15 cellular contexts compared by ENCODE assay signal in the genomic region with DNA sequence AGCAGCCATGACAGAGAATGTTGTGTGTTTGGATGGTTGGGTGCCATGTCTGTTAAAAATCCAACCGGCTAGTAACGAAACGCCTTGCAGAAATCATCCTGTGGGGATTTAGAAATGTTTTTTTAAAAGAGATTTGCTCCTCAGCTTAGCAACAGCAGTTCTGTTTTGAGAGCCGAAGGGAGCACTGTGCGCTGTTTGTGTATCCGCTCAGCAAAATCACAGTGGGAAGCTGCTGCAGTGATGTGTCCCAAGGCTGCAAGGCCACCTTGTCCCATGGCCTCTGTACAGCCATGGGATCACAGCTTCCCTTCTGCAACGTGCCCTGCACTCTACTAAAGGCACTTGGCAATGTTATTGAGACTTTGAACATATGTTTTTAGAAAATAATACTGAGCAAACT. TPM values are rescaled to one million over a fixed set of nuclear protein-coding genes. Genes with fewer than 3 reads are reported as not detected.
A peak's percentile ranks its signal among the peaks of the same experiment; 100 is the strongest.
DNase-seq lines count a peak whose midpoint lies in the region; ATAC-seq and TF ChIP-seq lines count a peak whose summit lies in the region.
"Had no signal": no experiment of that assay in that cellular context is flagged by ENCODE, and none has a peak within 500 bp of the region (broad histone marks: within the 10 kb centered on the region; RNA-seq: fewer than 3 reads in every experiment).

No MANE protein-coding gene starts in this region.

- CTCF ChIA-PET in HCT116 (lab: Charles Lee) (no interaction called here), GM10248 (lab: Yijun Ruan, JAX) (interaction anchor here (1.0 kb wide), 1 partner anchor 16 kb away, joined by 3 read pairs; no protein-coding TSS in a partner anchor)
- CTCF ChIA-PET in CD8-positive, alpha-beta memory T cell (lab: Charles Lee) = no interaction called here

- WGBS in hepatocyte (ENCODE audit: low lambda C conversion rate, missing lambda C conversion rate) = 68% methylated on average over 7 of the region's 7 CpGs

- no peak overlapping the region for H3K9ac ChIP-seq in HCT116 (ENCODE audit: low read length)
- H3K9ac ChIP-seq in skeletal muscle satellite cell (ENCODE audit: low read depth, low read length) = peak overlapping the region; percentile 82

- DNase-seq in HCT116 (ENCODE audit: low read depth, low spot score) (no peak), caudate nucleus (lab: John Stamatoyannopoulos, UW) (no peak), hepatocyte (ENCODE audit: low spot score) (no peak), GM10248 (ENCODE audit: extremely low spot score) (no peak), islet precursor cell (no peak)
- no peak for DNase-seq in CD8-positive, alpha-beta memory T cell
- DNase-seq: activated CD4-positive, alpha-beta T cell treated with anti-CD3 and anti-CD28 coated beads for 48 hours; BE2C; GF-D8; NCI-H1417 treated with DMSO at 0.1 percent for 48 hours; NCI-H748 treated with DMSO at 0.1 percent for 48 hours had no signal

- H2AFZ ChIP-seq in HCT116 (ENCODE audit: low read depth, low read length, poor library complexity, severe bottlenecking) (no peak overlapping the region), hepatocyte (no peak overlapping the region)

- H3K4me3 ChIP-seq in HCT116 (replicated peaks in 1 of 2; ENCODE audit: low read depth in 1 of 2, low read length in 2 of 2) (no peak overlapping the region), hepatocyte (no peak overlapping the region), skeletal muscle satellite cell (ENCODE audit: low read length) (peak overlapping the region; percentile 41)
- H3K4me3 ChIP-seq in CD8-positive, alpha-beta memory T cell (ENCODE audit: low read length) = no peak overlapping the region

- no peaks in the 10 kb centered on the region for H3K36me3 Mint-ChIP-seq in CD8-positive, alpha-beta memory T cell

- H3K9me3 ChIP-seq in HCT116 (ENCODE audit: control insufficient read depth in 1 of 2, insufficient read depth in 1 of 2, low read depth in 1 of 2, low read length in 2 of 2) = no peaks in the 10 kb centered on the region
- no peaks in the 10 kb centered on the region for H3K9me3 ChIP-seq in hepatocyte (ENCODE audit: low read depth)
- no peaks in the 10 kb centered on the region for H3K9me3 ChIP-seq in skeletal muscle satellite cell (replicated peaks; ENCODE audit: low read length)
- no peaks in the 10 kb centered on the region for H3K9me3 ChIP-seq in CD8-positive, alpha-beta memory T cell (ENCODE audit: low read length)
- H3K9me3 ChIP-seq: BE2C had no signal

- BruUV-seq in HCT116 (replicated peaks; lab: Mats Ljungman, UMichigan) = no TSS peak

- H3K9me2 ChIP-seq in HCT116 (ENCODE audit: insufficient read depth) (no peaks in the 10 kb centered on the region), hepatocyte (replicated peaks; ENCODE audit: insufficient read depth) (no peaks in the 10 kb centered on the region)

- no peak for ATAC-seq in HCT116
- no peak for ATAC-seq in HG03139 (IDR thresholded peaks at IDR 0.05; ENCODE audit: unreplicated experiment)
- ATAC-seq: activated T-helper 17 cell treated with anti-CD3 and anti-CD28 coated beads, Interleukin-2, amount 50 U/mL, for 72 hours had no signal

- no peaks in the 10 kb centered on the region for H3K4me1 Mint-ChIP-seq in CD8-positive, alpha-beta memory T cell
- H3K4me1 Mint-ChIP-seq: activated T-helper 17 cell treated with anti-CD3 and anti-CD28 coated beads, Interleukin-2, amount 50 U/mL, for 72 hours; central memory CD8-positive, alpha-beta T cell had no signal

- H3K79me2 ChIP-seq in HCT116 (ENCODE audit: insufficient read depth, low read length) = peaks cover 99% of the 10 kb centered on the region
- H3K79me2 ChIP-seq in hepatocyte = peaks cover 100% of the 10 kb centered on the region

- POLR2A ChIA-PET in HCT116 (lab: Charles Lee) = no interaction called here
- POLR2A ChIA-PET in CD8-positive, alpha-beta memory T cell (lab: Charles Lee) = no interaction called here
- POLR2A ChIA-PET in GM10248 (lab: Yijun Ruan, JAX) = no interaction called here

- TF ChIP-seq RAD21 in HCT116 (IDR thresholded peaks at IDR 0.05; ENCODE audit: low read depth) = no peak

- H3K27me3 Mint-ChIP-seq in CD8-positive, alpha-beta memory T cell = peaks cover 0 to 17% of the 10 kb centered on the region in 2 donors

- no peak overlapping the region for H3K27ac Mint-ChIP-seq in CD8-positive, alpha-beta memory T cell
- H3K27ac Mint-ChIP-seq: activated T-helper 17 cell treated with anti-CD3 and anti-CD28 coated beads, Interleukin-2, amount 50 U/mL, for 72 hours had no signal

- H3K4me1 ChIP-seq in HCT116 (ENCODE audit: control insufficient read depth in 1 of 2, insufficient read depth in 2 of 2, low read length in 2 of 2) (peaks cover 50 to 88% of the 10 kb centered on the region in 2 experiments), hepatocyte (ENCODE audit: insufficient read depth) (peaks cover 23% of the 10 kb centered on the region), skeletal muscle satellite cell (ENCODE audit: control insufficient read depth, insufficient read depth, low read length) (peaks cover 93% of the 10 kb centered on the region)
- no peaks in the 10 kb centered on the region for H3K4me1 ChIP-seq in CD8-positive, alpha-beta memory T cell (ENCODE audit: insufficient read depth, low read length)

- H3K27ac ChIP-seq in HCT116 (ENCODE audit: low read depth, low read length) = no peak overlapping the region
- peak overlapping the region; percentile 1 for H3K27ac ChIP-seq in caudate nucleus (ENCODE audit: low read depth, low read length)
- peak overlapping the region; percentile 41 for H3K27ac ChIP-seq in hepatocyte
- no peak overlapping the region for H3K27ac ChIP-seq in CD8-positive, alpha-beta memory T cell (ENCODE audit: low read depth, low read length)

- H4K20me1 ChIP-seq in HCT116 (ENCODE audit: insufficient read depth) (0 out of 2 replicates have a peak, but pooled peaks cover 3% of the 10 kb centered on the region), hepatocyte (ENCODE audit: insufficient read depth, poor library complexity, severe bottlenecking) (peaks cover 44% of the 10 kb centered on the region)

- H3K27me3 ChIP-seq in HCT116 (ENCODE audit: insufficient read depth, low read length) (no peaks in the 10 kb centered on the region), hepatocyte (no peaks in the 10 kb centered on the region), skeletal muscle satellite cell (ENCODE audit: control insufficient read depth, insufficient read depth, low read length) (no peaks in the 10 kb centered on the region)
- H3K27me3 ChIP-seq in CD8-positive, alpha-beta memory T cell (ENCODE audit: insufficient read depth, low read length, poor library complexity, severe bottlenecking) = no peaks in the 10 kb centered on the region
- H3K27me3 ChIP-seq: BE2C had no signal

- no peak overlapping the region for H3K4me3 Mint-ChIP-seq in CD8-positive, alpha-beta memory T cell
- H3K4me3 Mint-ChIP-seq: activated T-helper 17 cell treated with anti-CD3 and anti-CD28 coated beads, Interleukin-2, amount 50 U/mL, for 72 hours; central memory CD8-positive, alpha-beta T cell had no signal

- H3K4me2 ChIP-seq in HCT116 (ENCODE audit: low read length) (0 out of 2 replicates have a peak overlapping the region, but pooled peaks have one; percentile 79), hepatocyte (peak overlapping the region; percentile 51), skeletal muscle satellite cell (ENCODE audit: low read length) (peak overlapping the region; percentile 77)

- intact Hi-C loops in HCT116 (cut with micrococcal nuclease) = no loop called here

- H3K36me3 ChIP-seq in HCT116 (ENCODE audit: control insufficient read depth in 1 of 2, insufficient read depth in 2 of 2, low read length in 2 of 2) (no peaks in the 10 kb centered on the region), hepatocyte (replicated peaks; ENCODE audit: insufficient read depth, low read depth) (no peaks in the 10 kb centered on the region), skeletal muscle satellite cell (ENCODE audit: insufficient read depth, low read length) (peaks cover 3% of the 10 kb centered on the region)
- H3K36me3 ChIP-seq in CD8-positive, alpha-beta memory T cell (ENCODE audit: insufficient read depth, low read length) = no peaks in the 10 kb centered on the region
- H3K36me3 ChIP-seq: BE2C had no signal

- no peaks in the 10 kb centered on the region for H3K9me3 Mint-ChIP-seq in CD8-positive, alpha-beta memory T cell
- H3K9me3 Mint-ChIP-seq: activated T-helper 17 cell treated with anti-CD3 and anti-CD28 coated beads, Interleukin-2, amount 50 U/mL, for 72 hours; central memory CD8-positive, alpha-beta T cell had no signal

- no peak for TF ChIP-seq POLR2A in HCT116 (IDR thresholded peaks at IDR 0.05; ENCODE audit: borderline replicate concordance, extremely low read depth, insufficient read depth, insufficient read length)

- RAD21 ChIA-PET in HCT116 (lab: Charles Lee; ENCODE audit: low non-redundant PET in 1 of 2, low total read pairs in 2 of 2, uncharacterized antibody in 2 of 2, unreplicated experiment in 2 of 2) = no interaction called here

- TF ChIP-seq CTCF in HCT116 (IDR thresholded peaks at IDR 0.05 in 2 of 3, conservative IDR thresholded peaks at IDR 0.05 in 1 of 3; ENCODE audit: borderline replicate concordance in 1 of 3, insufficient read depth in 1 of 3, low read depth in 2 of 3, low read length in 2 of 3) (no peak), hepatocyte (IDR thresholded peaks at IDR 0.05; ENCODE audit: poor library complexity) (no peak), GM10248 (IDR thresholded peaks at IDR 0.05; ENCODE audit: control extremely low read depth, extremely low read depth, low read depth, missing control alignments) (no peak)

TF ChIP-seq in HCT116, 20 proteins besides CTCF, POLR2A, EP300 and RAD21:
- TF ChIP-seq, protein P1, sequence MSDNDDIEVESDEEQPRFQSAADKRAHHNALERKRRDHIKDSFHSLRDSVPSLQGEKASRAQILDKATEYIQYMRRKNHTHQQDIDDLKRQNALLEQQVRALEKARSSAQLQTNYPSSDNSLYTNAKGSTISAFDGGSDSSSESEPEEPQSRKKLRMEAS (IDR thresholded peaks at IDR 0.05) = no peak
- TF ChIP-seq ZNF274 (IDR thresholded peaks at IDR 0.05; ENCODE audit: low read depth, low read length) (no peak), EZH2 (IDR thresholded peaks at IDR 0.05) (no peak), SIN3A (IDR thresholded peaks at IDR 0.05; ENCODE audit: low read depth) (no peak), YY1 (IDR thresholded peaks at IDR 0.05; ENCODE audit: extremely low read depth, insufficient replicate concordance, low read depth, low read length) (no peak), CEBPB (IDR thresholded peaks at IDR 0.05; ENCODE audit: low read depth) (no peak), POLR2AphosphoS5 (IDR thresholded peaks at IDR 0.05; ENCODE audit: low read depth, low read length) (no peak), TCF7L2 (IDR thresholded peaks at IDR 0.05; ENCODE audit: borderline replicate concordance, extremely low read depth, insufficient read depth, insufficient read length) (no peak), CBX3 (IDR thresholded peaks at IDR 0.05; ENCODE audit: low read depth) (no peak)
TF ChIP-seq in HCT116: peak in this region for 0.

RNA-seq across cellular contexts. Expression of a gene that starts 40.9 kb away (rescaled TPM):
- total RNA-seq in HCT116 (2021; ENCODE audit: unreplicated experiment) (68.4 TPM), hepatocyte (63.0 and 78.2 TPM in 2 replicates)
- polyA plus RNA-seq in HCT116 (2012) = 31.0 and 40.5 TPM in 2 replicates
- polyA plus RNA-seq in hepatocyte = 18.5 and 25.6 TPM in 2 replicates
- 692 and 744 TPM in 2 replicates for total RNA-seq in skeletal muscle satellite cell (2012; rRNA removed)
- total RNA-seq in CD8-positive, alpha-beta memory T cell = 1 to 10 TPM; 4.2 to 4.4 TPM
- polyA plus RNA-seq in CD8-positive, alpha-beta memory T cell = 0.89 TPM

Comparison
In these comparisons a context has a peak if more than half of its experiments do, and no peak if none do; other contexts are left out.
1. H3K27ac ChIP-seq: peak in caudate nucleus (single experiment) and hepatocyte (single experiment); none in HCT116 (single experiment) and CD8-positive, alpha-beta memory T cell (single experiment).
2. RNA of a gene that starts 40.9 kb away (total RNA-seq): 63.0 to 78.2 TPM in hepatocyte and 68.4 TPM in HCT116 (single experiment); 4.2 to 4.4 TPM in CD8-positive, alpha-beta memory T cell; every median in the first group is over 10 times any median in the second.
3. Peak in every context shown above with its lines, with median percentiles within 50 percentile points of each other: H3K4me2 ChIP-seq.